ENCODE assay signal across 22 cellular contexts in genomic region chr5:163567811-163568210, GRCh38.
"Had no signal": no experiment of that assay in that cellular context is flagged by ENCODE, and none has a peak within 500 bp of the region (broad histone marks: within the 10 kb centered on the region; RNA-seq: fewer than 3 reads in every experiment).

No MANE protein-coding gene starts in this region.

- H3K36me3 Mint-ChIP-seq: activated naive CD8-positive, alpha-beta T cell treated with anti-CD3 and anti-CD28 coated beads, Interleukin-2, amount 10 ng/mL, durations not matched to agents 7 days and 5 days had no signal

- H3K27ac Mint-ChIP-seq: activated CD8-positive, alpha-beta T cell treated with anti-CD3 and anti-CD28 coated beads, Interleukin-2, amount 10 ng/mL, durations not matched to agents 7 days and 5 days; activated naive CD8-positive, alpha-beta T cell treated with anti-CD3 and anti-CD28 coated beads, Interleukin-2, amount 10 ng/mL, durations not matched to agents 7 days and 5 days; T-helper 1 cell treated with Interleukin-12 subunit alpha and Interleukin-12 subunit beta and Interleukin-4 antibody, amounts not matched to agents 30 μg/mL and 1 μg/mL, for 36 hours had no signal

- H3K36me3 ChIP-seq: adrenal gland, Peyer's patch, SJCRH30 had no signal

- H3K9me3 ChIP-seq: adrenal gland, body of pancreas, Peyer's patch, SJCRH30 had no signal

- H3K9me3 Mint-ChIP-seq: activated naive CD8-positive, alpha-beta T cell treated with anti-CD3 and anti-CD28 coated beads, Interleukin-2, amount 10 ng/mL, durations not matched to agents 7 days and 5 days; central memory CD8-positive, alpha-beta T cell; T-helper 1 cell treated with Interleukin-12 subunit alpha and Interleukin-12 subunit beta and Interleukin-4 antibody, amounts not matched to agents 30 μg/mL and 1 μg/mL, for 36 hours had no signal

- ATAC-seq: activated CD4-positive, CD25-positive, alpha-beta regulatory T cell treated with anti-CD3 and anti-CD28 coated beads, Interleukin-2, amount 50 U/mL, for 24 hours; activated CD8-positive, alpha-beta T cell treated with anti-CD3 and anti-CD28 coated beads, Interleukin-2, amount 10 ng/mL, durations not matched to agents 7 days and 5 days; body of pancreas had no signal

- H3K4me3 ChIP-seq: adrenal gland, body of pancreas, Peyer's patch, SJCRH30 had no signal

- H3K27ac ChIP-seq: adrenal gland, body of pancreas, Peyer's patch, RWPE1, SJCRH30 had no signal

- H3K4me3 Mint-ChIP-seq: activated CD8-positive, alpha-beta T cell treated with anti-CD3 and anti-CD28 coated beads, Interleukin-2, amount 10 ng/mL, durations not matched to agents 7 days and 5 days; activated naive CD8-positive, alpha-beta T cell treated with anti-CD3 and anti-CD28 coated beads, Interleukin-2, amount 10 ng/mL, durations not matched to agents 7 days and 5 days; T-helper 1 cell treated with Interleukin-12 subunit alpha and Interleukin-12 subunit beta and Interleukin-4 antibody, amounts not matched to agents 30 μg/mL and 1 μg/mL, for 36 hours had no signal

- H3K27me3 ChIP-seq: body of pancreas, Peyer's patch had no signal

- DNase-seq: activated CD4-positive, alpha-beta T cell treated with anti-CD3 and anti-CD28 coated beads for 4 hours; activated CD8-positive, alpha-beta memory T cell treated with anti-CD3 and anti-CD28 coated beads, Interleukin-2, amount 50 U/mL, for 48 hours; activated CD8-positive, alpha-beta T cell treated with anti-CD3 and anti-CD28 coated beads, Interleukin-2, amount 10 ng/mL, durations not matched to agents 7 days and 5 days; activated naive CD4-positive, alpha-beta T cell treated with anti-CD3 and anti-CD28 coated beads, Interleukin-2, amount 50 U/mL, for 16 hours; activated naive CD8-positive, alpha-beta T cell treated with anti-CD3 and anti-CD28 coated beads, Interleukin-2, amount 10 ng/mL, durations not matched to agents 7 days and 5 days; activated T-cell treated with anti-CD3 and anti-CD28 coated beads, Interleukin-2, amount 50 U/mL, for 1 hour; adrenal gland; anterior cingulate cortex; body of pancreas; NCI-H1105 treated with DMSO at 0.1 percent for 48 hours; NCI-H1436 treated with DMSO at 0.1 percent for 48 hours; NCI-H187; NCI-H2081 treated with DMSO at 0.1 percent for 48 hours; NCI-H446; NCI-H524; Peyer's patch; Right ventricle myocardium superior; SJCRH30 had no signal
